In the genomic region with DNA sequence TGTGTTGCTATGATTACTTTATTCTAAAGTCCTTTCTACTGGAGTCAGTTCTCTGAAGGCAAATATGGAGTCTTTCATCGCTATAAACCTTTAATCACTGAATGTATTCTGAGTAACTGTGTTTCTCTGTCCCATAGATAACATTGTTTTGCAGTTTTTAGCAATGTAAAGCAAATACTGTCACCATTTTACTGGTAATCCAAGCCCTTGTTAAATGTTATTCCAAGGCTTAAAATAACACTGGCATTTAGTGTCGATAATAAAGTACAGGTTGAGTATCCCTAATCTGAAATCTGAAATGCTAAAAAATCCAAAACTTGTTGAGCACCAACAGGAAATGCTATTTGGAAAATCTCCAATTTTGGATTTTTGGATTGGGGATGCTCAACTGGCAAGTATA, we compare ENCODE assay signal across 15 cellular contexts. TPM values are rescaled to one million over a fixed set of nuclear protein-coding genes. Genes with fewer than 3 reads are reported as not detected.
DNase-seq lines count a peak whose midpoint lies in the region; ATAC-seq and TF ChIP-seq lines count a peak whose summit lies in the region.
"Had no signal": no experiment of that assay in that cellular context is flagged by ENCODE, and none has a peak within 500 bp of the region (broad histone marks: within the 10 kb centered on the region; RNA-seq: fewer than 3 reads in every experiment).

No MANE protein-coding gene starts in this region.

- H4K20me1 ChIP-seq in PC-3 (ENCODE audit: low read length) = no peaks in the 10 kb centered on the region

- H3K9ac ChIP-seq in PC-3 (ENCODE audit: low read length) (no peak overlapping the region), subcutaneous abdominal adipose tissue (ENCODE audit: low read length in 5 of 5) (no peak overlapping the region)

- H3K9me3 ChIP-seq in cardiac muscle cell (ENCODE audit: low read depth) (no peaks in the 10 kb centered on the region), PC-3 (ENCODE audit: low read length) (no peaks in the 10 kb centered on the region), subcutaneous abdominal adipose tissue (ENCODE audit: control insufficient read depth in 5 of 5, low read length in 5 of 5) (no peaks in the 10 kb centered on the region)

- no peak overlapping the region for H3K4me3 ChIP-seq in cardiac muscle cell
- H3K4me3 ChIP-seq in PC-3 (ENCODE audit: low read length) = no peak overlapping the region
- no peak overlapping the region for H3K4me3 ChIP-seq in subcutaneous abdominal adipose tissue (ENCODE audit: low read depth in 1 of 5, low read length in 5 of 5)

- H3K4me2 ChIP-seq in PC-3 (ENCODE audit: low read length) = no peak overlapping the region

- intact Hi-C loops in left ventricle myocardium superior (cut with micrococcal nuclease) = no loop called here
- intact Hi-C loops in PC-3 (cut with micrococcal nuclease) = no loop called here

- no peaks in the 10 kb centered on the region for H3F3A ChIP-seq in PC-3 (ENCODE audit: low read length, unreplicated experiment)

- POLR2A ChIA-PET in PC-3 (lab: Charles Lee; ENCODE audit: unreplicated experiment) = no interaction called here

- H3K27me3 Mint-ChIP-seq in chondrocyte (ENCODE audit: low read depth) = no peaks in the 10 kb centered on the region
- H3K27me3 Mint-ChIP-seq: B cell; CD4-positive, alpha-beta T cell had no signal

- peak overlapping the region; percentile 45 for H3K27ac Mint-ChIP-seq in chondrocyte (ENCODE audit: unreplicated experiment)
- H3K27ac Mint-ChIP-seq: B cell; CD4-positive, alpha-beta T cell had no signal

- H3K4me3 Mint-ChIP-seq in chondrocyte (ENCODE audit: unreplicated experiment) = no peak overlapping the region
- H3K4me3 Mint-ChIP-seq: B cell; CD4-positive, alpha-beta T cell had no signal

- ATAC-seq in left ventricle myocardium superior (no peak), PC-3 (peak; percentile 39)

- H3K4me1 ChIP-seq in cardiac muscle cell (ENCODE audit: low read depth) = peaks cover 9% of the 10 kb centered on the region
- peaks cover 29% of the 10 kb centered on the region for H3K4me1 ChIP-seq in PC-3 (ENCODE audit: insufficient read depth, low read length)
- peaks cover 0 to 36% (median 14%) of the 10 kb centered on the region in 5 donors for H3K4me1 ChIP-seq in subcutaneous abdominal adipose tissue (ENCODE audit: control insufficient read depth in 5 of 5, insufficient read depth in 5 of 5, low read length in 5 of 5)

- H3K79me2 ChIP-seq in PC-3 (ENCODE audit: low read length) = peaks cover 13% of the 10 kb centered on the region

- H3K27ac ChIP-seq in cardiac muscle cell (peak overlapping the region; percentile 18), PC-3 (ENCODE audit: low read length) (no peak overlapping the region), subcutaneous abdominal adipose tissue (ENCODE audit: low read depth, low read length) (peak overlapping the region; percentile 24)

- no peaks in the 10 kb centered on the region for H3K9me3 Mint-ChIP-seq in chondrocyte (ENCODE audit: low read depth)
- H3K9me3 Mint-ChIP-seq: CD4-positive, alpha-beta T cell had no signal

- H3K9me2 ChIP-seq in PC-3 (replicated peaks; ENCODE audit: low read length) = no peaks in the 10 kb centered on the region

- peaks cover 67% of the 10 kb centered on the region for H3K36me3 ChIP-seq in cardiac muscle cell
- peaks cover 88% of the 10 kb centered on the region for H3K36me3 ChIP-seq in PC-3 (ENCODE audit: low read depth, low read length)
- peaks cover 32 to 73% (median 62%) of the 10 kb centered on the region in 5 donors for H3K36me3 ChIP-seq in subcutaneous abdominal adipose tissue (ENCODE audit: control insufficient read depth in 5 of 5, insufficient read depth in 5 of 5, low read length in 5 of 5)

- no peak for TF ChIP-seq CTCF in cardiac muscle cell (IDR thresholded peaks at IDR 0.05; ENCODE audit: low read depth, low read length)
- no peak for TF ChIP-seq CTCF in PC-3 (conservative IDR thresholded peaks at IDR 0.05; ENCODE audit: low read depth, low read length)
- TF ChIP-seq CTCF in chondrocyte (IDR thresholded peaks at IDR 0.05) = no peak

- no TSS peak for BruUV-seq in PC-3 (replicated peaks; lab: Mats Ljungman, UMichigan)

- CTCF ChIA-PET in PC-3 (lab: Charles Lee) = no interaction called here

- H3K4me1 Mint-ChIP-seq in chondrocyte (ENCODE audit: low read depth) = peaks cover 53% of the 10 kb centered on the region
- H3K4me1 Mint-ChIP-seq: B cell had no signal

- H3K27me3 ChIP-seq in cardiac muscle cell (no peaks in the 10 kb centered on the region), PC-3 (ENCODE audit: low read length) (no peaks in the 10 kb centered on the region), subcutaneous abdominal adipose tissue (ENCODE audit: control insufficient read depth in 5 of 5, insufficient read depth in 4 of 5, low read length in 5 of 5) (no peaks in the 10 kb centered on the region)

- H2AFZ ChIP-seq in PC-3 (ENCODE audit: low read length) = no peak overlapping the region

- peaks cover 31% of the 10 kb centered on the region for H3K36me3 Mint-ChIP-seq in chondrocyte (ENCODE audit: low read depth)

- DNase-seq in cardiac muscle cell (ENCODE audit: low read depth in 1 of 2, low spot score in 1 of 2) (no peak), left ventricle myocardium superior (no peak), PC-3 (no peak), chondrocyte (ENCODE audit: low spot score) (no peak), iPS-NIHi11 (ENCODE audit: low spot score) (no peak), pons (ENCODE audit: low spot score) (no peak)
- no peak for DNase-seq in stimulated activated CD4-positive, alpha-beta T cell treated with anti-CD3 and anti-CD28 coated beads, Interleukin-1b, Interleukin-23, amount 100 ng/mL, for 48 hours
- DNase-seq: C1 segment of cervical spinal cord; CD4-positive, alpha-beta T cell; COR-L47; DMS53; GF-D8; HCEC 1CT had no signal

RNA-seq across cellular contexts. Expression of a gene that starts 24.6 kb away (rescaled TPM):
- total RNA-seq in cardiac muscle cell (50.9 and 72.2 TPM in 2 replicates), left ventricle myocardium superior (17.1 TPM), PC-3 (2014; rRNA removed) (77.6 and 121 TPM in 2 replicates), chondrocyte (23.1 to 30.3 TPM (median 25.3 TPM) in 3 replicates)
- 37.6 and 64.7 TPM in 2 replicates for polyA plus RNA-seq in cardiac muscle cell
